ENCODE assay signal across 20 cellular contexts in genomic region chr12:72540811-72541210, GRCh38.
"Had no signal": no experiment of that assay in that cellular context is flagged by ENCODE, and none has a peak within 500 bp of the region (broad histone marks: within the 10 kb centered on the region; RNA-seq: fewer than 3 reads in every experiment).

No MANE protein-coding gene starts in this region.

- ATAC-seq: activated CD4-positive, alpha-beta T cell treated with anti-CD3 and anti-CD28 coated beads for 36 hours; activated naive CD4-positive, alpha-beta T cell treated with anti-CD3 and anti-CD28 coated beads, Interleukin-2, amount 50 U/mL, for 72 hours; activated T-helper 17 cell treated with anti-CD3 and anti-CD28 coated beads, Interleukin-2, amount 50 U/mL, for 72 hours; left lung; natural killer cell; stimulated activated naive CD8-positive, alpha-beta T cell treated with anti-CD3 and anti-CD28 coated beads, Interleukin-15, Interleukin-2, amounts not matched to agents 100 U/mL and 50 U/mL, for 24 hours; T-helper 17 cell had no signal

- DNase-seq: activated B cell treated with CpG ODN at 0.5 μM for 24 hours; activated CD4-positive, alpha-beta T cell treated with anti-CD3 and anti-CD28 coated beads for 36 hours; activated CD4-positive, alpha-beta T cell treated with anti-CD3 and anti-CD28 coated beads, Interleukin-2, amount 50 U/mL, for 4 hours; activated CD8-positive, alpha-beta memory T cell treated with anti-CD3 and anti-CD28 coated beads for 24 hours; activated CD8-positive, alpha-beta memory T cell treated with anti-CD3 and anti-CD28 coated beads, Interleukin-2, amount 50 U/mL, for 4 hours; activated T-cell treated with anti-CD3 and anti-CD28 coated beads, Interleukin-2, amount 50 U/mL, for 24 hours; adrenal gland; effector CD4-positive, alpha-beta T cell; foreskin fibroblast; immature natural killer cell; left lung; natural killer cell; spleen; stimulated activated CD4-positive, alpha-beta T cell treated with anti-CD3 and anti-CD28 coated beads, Interleukin-4, amount 100 ng/mL, for 4 hours; stimulated activated naive CD8-positive, alpha-beta T cell treated with anti-CD3 and anti-CD28 coated beads, Interleukin-15, Interleukin-2, amounts not matched to agents 100 U/mL and 50 U/mL, for 24 hours; T-helper 17 cell; upper lobe of left lung had no signal

- H3K27me3 ChIP-seq: adrenal gland, cardiac muscle cell, left lung, spleen, upper lobe of left lung had no signal

- H3K27ac ChIP-seq: adrenal gland, cardiac muscle cell, left lung, spleen, upper lobe of left lung had no signal

- H3K4me1 ChIP-seq: adrenal gland, left lung, spleen, upper lobe of left lung had no signal
